1 cellular context compared by ENCODE assay signal in the genomic region with DNA sequence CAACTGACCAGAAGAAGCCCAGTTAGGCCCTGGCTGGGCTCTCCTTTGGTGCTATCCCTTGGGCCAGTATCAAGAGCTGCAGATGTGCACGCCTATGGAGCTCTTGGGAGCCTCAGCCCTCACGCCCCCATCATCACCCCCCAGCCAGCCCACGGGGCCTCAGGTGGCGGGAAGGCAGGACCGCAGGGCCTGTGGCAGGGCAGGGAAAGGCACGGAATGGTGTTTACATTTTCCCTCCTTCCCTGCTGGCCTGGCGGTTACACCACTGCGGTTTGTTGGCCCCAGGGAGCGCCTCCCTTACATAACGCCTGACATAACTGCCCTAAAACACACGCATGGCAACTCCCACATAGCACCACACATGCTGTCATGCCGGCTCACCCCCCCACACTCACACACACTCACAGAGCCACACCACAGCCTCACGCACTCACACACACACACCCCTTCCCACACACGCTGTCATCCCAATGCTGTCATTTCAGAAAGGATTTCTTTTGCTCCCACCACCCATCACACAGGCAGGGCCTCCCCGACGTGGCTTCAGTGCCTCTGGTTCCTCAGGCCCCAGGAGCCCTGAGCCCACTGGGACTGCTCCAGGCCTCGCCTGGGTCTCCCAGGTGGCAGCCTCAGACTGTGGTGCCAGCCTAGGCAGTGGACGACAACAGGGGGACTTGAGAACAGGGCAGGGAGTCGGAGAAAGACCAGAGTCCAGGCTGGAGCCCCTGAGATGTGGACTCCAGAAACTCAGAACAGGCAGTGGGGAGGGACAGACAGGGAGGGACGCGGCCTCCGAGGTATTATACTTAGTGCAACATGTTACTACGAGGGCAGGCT.
TF ChIP-seq lines count a peak whose summit lies in the region.

No MANE protein-coding gene starts in this region.

TF ChIP-seq in HepG2, 621 proteins besides CTCF, POLR2A, EP300 and RAD21 (continued from another document and continues in another):
- TF ChIP-seq, protein P1, sequence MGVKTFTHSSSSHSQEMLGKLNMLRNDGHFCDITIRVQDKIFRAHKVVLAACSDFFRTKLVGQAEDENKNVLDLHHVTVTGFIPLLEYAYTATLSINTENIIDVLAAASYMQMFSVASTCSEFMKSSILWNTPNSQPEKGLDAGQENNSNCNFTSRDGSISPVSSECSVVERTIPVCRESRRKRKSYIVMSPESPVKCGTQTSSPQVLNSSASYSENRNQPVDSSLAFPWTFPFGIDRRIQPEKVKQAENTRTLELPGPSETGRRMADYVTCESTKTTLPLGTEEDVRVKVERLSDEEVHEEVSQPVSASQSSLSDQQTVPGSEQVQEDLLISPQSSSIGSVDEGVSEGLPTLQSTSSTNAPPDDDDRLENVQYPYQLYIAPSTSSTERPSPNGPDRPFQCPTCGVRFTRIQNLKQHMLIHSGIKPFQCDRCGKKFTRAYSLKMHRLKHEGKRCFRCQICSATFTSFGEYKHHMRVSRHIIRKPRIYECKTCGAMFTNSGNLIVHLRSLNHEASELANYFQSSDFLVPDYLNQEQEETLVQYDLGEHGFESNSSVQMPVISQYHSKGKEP (CRISPR knock-in tag; IDR thresholded peaks at IDR 0.05): no peak
- TF ChIP-seq TBL1XR1 (IDR thresholded peaks at IDR 0.05; ENCODE audit: borderline replicate concordance, low read length, partially characterized antibody): peak; percentile 83
- TF ChIP-seq SIN3A (IDR thresholded peaks at IDR 0.05; ENCODE audit: borderline replicate concordance, low read depth, low read length): 0 out of 2 replicates have a peak, but pooled peaks have one; percentile 36
- TF ChIP-seq WIZ (CRISPR knock-in tag; IDR thresholded peaks at IDR 0.05): no peak
- TF ChIP-seq ZNF619 (CRISPR knock-in tag; IDR thresholded peaks at IDR 0.05): peak; percentile 95
- no peak for TF ChIP-seq CENPX (CRISPR knock-in tag; IDR thresholded peaks at IDR 0.05)
- TF ChIP-seq GRHL1 (CRISPR knock-in tag; conservative IDR thresholded peaks at IDR 0.05): no peak
- TF ChIP-seq, protein P2, sequence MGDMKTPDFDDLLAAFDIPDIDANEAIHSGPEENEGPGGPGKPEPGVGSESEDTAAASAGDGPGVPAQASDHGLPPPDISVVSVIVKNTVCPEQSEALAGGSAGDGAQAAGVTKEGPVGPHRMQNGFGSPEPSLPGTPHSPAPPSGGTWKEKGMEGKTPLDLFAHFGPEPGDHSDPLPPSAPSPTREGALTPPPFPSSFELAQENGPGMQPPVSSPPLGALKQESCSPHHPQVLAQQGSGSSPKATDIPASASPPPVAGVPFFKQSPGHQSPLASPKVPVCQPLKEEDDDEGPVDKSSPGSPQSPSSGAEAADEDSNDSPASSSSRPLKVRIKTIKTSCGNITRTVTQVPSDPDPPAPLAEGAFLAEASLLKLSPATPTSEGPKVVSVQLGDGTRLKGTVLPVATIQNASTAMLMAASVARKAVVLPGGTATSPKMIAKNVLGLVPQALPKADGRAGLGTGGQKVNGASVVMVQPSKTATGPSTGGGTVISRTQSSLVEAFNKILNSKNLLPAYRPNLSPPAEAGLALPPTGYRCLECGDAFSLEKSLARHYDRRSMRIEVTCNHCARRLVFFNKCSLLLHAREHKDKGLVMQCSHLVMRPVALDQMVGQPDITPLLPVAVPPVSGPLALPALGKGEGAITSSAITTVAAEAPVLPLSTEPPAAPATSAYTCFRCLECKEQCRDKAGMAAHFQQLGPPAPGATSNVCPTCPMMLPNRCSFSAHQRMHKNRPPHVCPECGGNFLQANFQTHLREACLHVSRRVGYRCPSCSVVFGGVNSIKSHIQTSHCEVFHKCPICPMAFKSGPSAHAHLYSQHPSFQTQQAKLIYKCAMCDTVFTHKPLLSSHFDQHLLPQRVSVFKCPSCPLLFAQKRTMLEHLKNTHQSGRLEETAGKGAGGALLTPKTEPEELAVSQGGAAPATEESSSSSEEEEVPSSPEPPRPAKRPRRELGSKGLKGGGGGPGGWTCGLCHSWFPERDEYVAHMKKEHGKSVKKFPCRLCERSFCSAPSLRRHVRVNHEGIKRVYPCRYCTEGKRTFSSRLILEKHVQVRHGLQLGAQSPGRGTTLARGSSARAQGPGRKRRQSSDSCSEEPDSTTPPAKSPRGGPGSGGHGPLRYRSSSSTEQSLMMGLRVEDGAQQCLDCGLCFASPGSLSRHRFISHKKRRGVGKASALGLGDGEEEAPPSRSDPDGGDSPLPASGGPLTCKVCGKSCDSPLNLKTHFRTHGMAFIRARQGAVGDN (CRISPR knock-in tag; IDR thresholded peaks at IDR 0.05): peak; percentile 100
- peak; percentile 90 for TF ChIP-seq MEIS2 (CRISPR knock-in tag; IDR thresholded peaks at IDR 0.05)
- no peak for TF ChIP-seq GABPA (IDR thresholded peaks at IDR 0.05; ENCODE audit: low read depth, low read length)
- no peak for TF ChIP-seq GABPA (CRISPR knock-in tag; IDR thresholded peaks at IDR 0.05; ENCODE audit: low read depth)
- peak; percentile 68 for TF ChIP-seq NR2C2 (CRISPR knock-in tag; IDR thresholded peaks at IDR 0.05; ENCODE audit: borderline replicate concordance)
- TF ChIP-seq RFX3 (CRISPR knock-in tag; IDR thresholded peaks at IDR 0.05): no peak
- TF ChIP-seq ZNF431 (CRISPR knock-in tag; IDR thresholded peaks at IDR 0.05; ENCODE audit: borderline replicate concordance, low read depth): peak; percentile 96
- no peak for TF ChIP-seq XRCC5 (optimal IDR thresholded peaks at IDR 0.05; ENCODE audit: low read length)
- TF ChIP-seq ZNF672 (CRISPR knock-in tag; IDR thresholded peaks at IDR 0.05): no peak
- no peak for TF ChIP-seq MBD4 (IDR thresholded peaks at IDR 0.05; ENCODE audit: borderline replicate concordance, low read length)
- TF ChIP-seq SKIL (CRISPR knock-in tag; IDR thresholded peaks at IDR 0.05; ENCODE audit: borderline replicate concordance): peak; percentile 93
- peak; percentile 84; the same call in 1 of the 2 replicates for TF ChIP-seq ZSCAN21 (CRISPR knock-in tag; IDR thresholded peaks at IDR 0.05; ENCODE audit: borderline replicate concordance)
- TF ChIP-seq BATF2 (CRISPR knock-in tag; IDR thresholded peaks at IDR 0.05): no peak; the same call in 1 of the 2 replicates
- no peak for TF ChIP-seq SMYD3 (CRISPR knock-in tag; IDR thresholded peaks at IDR 0.05)
- 0 out of 2 replicates have a peak, but pooled peaks have one; percentile 83 for TF ChIP-seq KLF6 (CRISPR knock-in tag; IDR thresholded peaks at IDR 0.05)
- TF ChIP-seq CC2D1A (CRISPR knock-in tag; IDR thresholded peaks at IDR 0.05): no peak
- no peak; the same call in 1 of the 2 replicates for TF ChIP-seq RBAK (CRISPR knock-in tag; IDR thresholded peaks at IDR 0.05)
- TF ChIP-seq RNF219 (CRISPR knock-in tag; IDR thresholded peaks at IDR 0.05): no peak
- no peak for TF ChIP-seq ATAD3A (CRISPR knock-in tag; IDR thresholded peaks at IDR 0.05)
- TF ChIP-seq KDM3A (CRISPR knock-in tag; IDR thresholded peaks at IDR 0.05; ENCODE audit: low read depth): peak; percentile 84
- TF ChIP-seq ZNF792 (CRISPR knock-in tag; IDR thresholded peaks at IDR 0.05): peak; percentile 88; the same call in 1 of the 2 replicates
- TF ChIP-seq ZBTB39 (CRISPR knock-in tag; IDR thresholded peaks at IDR 0.05): peak; percentile 88
- TF ChIP-seq ASH2L (IDR thresholded peaks at IDR 0.05; ENCODE audit: insufficient read length, low read depth, low read length): no peak
- no peak for TF ChIP-seq TCF7L2 (IDR thresholded peaks at IDR 0.05; ENCODE audit: low read depth, low read length)
- peak; percentile 78 for TF ChIP-seq CBX1 (IDR thresholded peaks at IDR 0.05; ENCODE audit: low read depth)
- no peak for TF ChIP-seq XBP1 (CRISPR knock-in tag; IDR thresholded peaks at IDR 0.05)
- TF ChIP-seq ZNF335 (CRISPR knock-in tag; IDR thresholded peaks at IDR 0.05): peak; percentile 74
- TF ChIP-seq, protein P3, sequence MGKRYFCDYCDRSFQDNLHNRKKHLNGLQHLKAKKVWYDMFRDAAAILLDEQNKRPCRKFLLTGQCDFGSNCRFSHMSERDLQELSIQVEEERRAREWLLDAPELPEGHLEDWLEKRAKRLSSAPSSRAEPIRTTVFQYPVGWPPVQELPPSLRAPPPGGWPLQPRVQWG (CRISPR knock-in tag; IDR thresholded peaks at IDR 0.05; ENCODE audit: borderline replicate concordance, low read depth): no peak
- TF ChIP-seq ZNF850 (CRISPR knock-in tag; conservative IDR thresholded peaks at IDR 0.05): no peak
- peak; percentile 93 for TF ChIP-seq ZNF292 (CRISPR knock-in tag; IDR thresholded peaks at IDR 0.05; ENCODE audit: borderline replicate concordance, low read depth)
- 0 out of 2 replicates have a peak, but pooled peaks have one; percentile 41 for TF ChIP-seq ZNF256 (CRISPR knock-in tag; conservative IDR thresholded peaks at IDR 0.05)
- TF ChIP-seq ZNF44 (CRISPR knock-in tag; IDR thresholded peaks at IDR 0.05): no peak
- peak; percentile 83 for TF ChIP-seq BCL6 (CRISPR knock-in tag; IDR thresholded peaks at IDR 0.05)
- TF ChIP-seq ATF6 (CRISPR knock-in tag; conservative IDR thresholded peaks at IDR 0.05): no peak
- no peak; the same call in 1 of the 2 replicates for TF ChIP-seq RNF2 (conservative IDR thresholded peaks at IDR 0.05; ENCODE audit: low read depth)
- no peak; the same call in 1 of the 2 replicates for TF ChIP-seq ZNF484 (CRISPR knock-in tag; IDR thresholded peaks at IDR 0.05; ENCODE audit: borderline replicate concordance, low read depth)
